8 cellular contexts compared by ENCODE assay signal in the genomic region with DNA sequence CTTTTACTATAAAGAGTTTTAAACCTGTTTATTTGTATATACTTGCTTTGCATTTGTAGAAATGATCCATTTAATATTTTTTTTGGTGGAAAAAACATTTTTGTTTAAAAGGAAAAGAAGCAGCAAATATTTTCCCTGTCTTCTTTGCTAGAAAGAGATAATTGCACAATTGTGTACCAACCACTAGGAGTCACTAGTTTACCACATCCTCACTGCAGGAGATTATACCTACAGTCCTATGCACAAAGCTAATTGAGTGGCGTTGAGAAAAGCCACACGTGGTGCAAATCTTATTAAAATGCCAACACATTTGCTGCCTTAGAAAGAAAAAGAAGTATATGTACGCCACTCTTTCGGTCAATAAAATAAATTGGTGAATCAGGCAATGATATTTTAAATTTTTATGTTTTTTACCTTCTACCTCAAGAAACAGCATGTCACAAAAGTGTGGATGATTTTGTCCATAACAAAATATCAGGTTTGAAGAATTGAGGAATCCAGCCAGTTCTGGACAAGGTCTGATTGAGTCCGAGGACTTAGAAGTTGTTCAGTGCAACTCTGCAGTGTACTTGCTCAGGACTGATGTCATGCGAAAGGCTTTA.
A peak's percentile ranks its signal among the peaks of the same experiment; 100 is the strongest.
DNase-seq lines count a peak whose midpoint lies in the region; ATAC-seq and TF ChIP-seq lines count a peak whose summit lies in the region.

No MANE protein-coding gene starts in this region.

- peak overlapping the region in 1 of 5 experiments; percentile 59 for H3K4me3 Mint-ChIP-seq in brain
- no peak overlapping the region for H3K4me3 Mint-ChIP-seq in effector memory CD8-positive, alpha-beta T cell

- H3K4me3 ChIP-seq in GM12875 (ENCODE audit: low read depth, low read length): no peak overlapping the region

- DNase-seq in A172 (ENCODE audit: low spot score) (peak; percentile 22), NCI-H1105 treated with DMSO at 0.1 percent for 48 hours (lab: John Stamatoyannopoulos, UW) (peak; percentile 45), medulla oblongata (ENCODE audit: extremely low spot score) (peak; percentile 36), HK-2 (ENCODE audit: unreplicated experiment) (no peak)
- DNase-seq in effector memory CD8-positive, alpha-beta T cell: no peak

- TF ChIP-seq CTCF in GM12875 (IDR thresholded peaks at IDR 0.05; ENCODE audit: borderline replicate concordance, insufficient read depth, low read depth, low read length) (peak; percentile 60; the same call in 1 of the 2 replicates), brain (conservative IDR thresholded peaks at IDR 0.05) (peak; percentile 65 to 81)

- peak; percentile 87 for ATAC-seq in HG02678 (IDR thresholded peaks at IDR 0.05; ENCODE audit: unreplicated experiment)
- no peak for ATAC-seq in effector memory CD8-positive, alpha-beta T cell (replicated peaks)

- no peaks in the 10 kb centered on the region for H3K4me1 Mint-ChIP-seq in brain
- no peaks in the 10 kb centered on the region for H3K4me1 Mint-ChIP-seq in effector memory CD8-positive, alpha-beta T cell (ENCODE audit: low read depth in 2 of 2)

- no peaks in the 10 kb centered on the region for H3K27me3 Mint-ChIP-seq in brain
- H3K27me3 Mint-ChIP-seq in effector memory CD8-positive, alpha-beta T cell: no peaks in the 10 kb centered on the region

- H3K36me3 Mint-ChIP-seq in brain: no peaks in the 10 kb centered on the region
- H3K36me3 Mint-ChIP-seq in effector memory CD8-positive, alpha-beta T cell (ENCODE audit: insufficient read depth): no peaks in the 10 kb centered on the region

- no peak overlapping the region for H3K27ac Mint-ChIP-seq in brain
- H3K27ac Mint-ChIP-seq in effector memory CD8-positive, alpha-beta T cell: no peak overlapping the region

- H3K9me3 Mint-ChIP-seq in brain: peaks cover 0 to 11% (median 0%) of the 10 kb centered on the region in 5 experiments
- no peaks in the 10 kb centered on the region for H3K9me3 Mint-ChIP-seq in effector memory CD8-positive, alpha-beta T cell

Comparison
In these comparisons a context has a peak if more than half of its experiments do, and no peak if none do; other contexts are left out.
1. DNase-seq: peak in A172 (single experiment), NCI-H1105 treated with DMSO at 0.1 percent for 48 hours (single experiment) and medulla oblongata (single experiment); none in effector memory CD8-positive, alpha-beta T cell (0 of 3) and HK-2 (single experiment).